Comparison of ENCODE assay signal across 25 cellular contexts in the genomic region with DNA sequence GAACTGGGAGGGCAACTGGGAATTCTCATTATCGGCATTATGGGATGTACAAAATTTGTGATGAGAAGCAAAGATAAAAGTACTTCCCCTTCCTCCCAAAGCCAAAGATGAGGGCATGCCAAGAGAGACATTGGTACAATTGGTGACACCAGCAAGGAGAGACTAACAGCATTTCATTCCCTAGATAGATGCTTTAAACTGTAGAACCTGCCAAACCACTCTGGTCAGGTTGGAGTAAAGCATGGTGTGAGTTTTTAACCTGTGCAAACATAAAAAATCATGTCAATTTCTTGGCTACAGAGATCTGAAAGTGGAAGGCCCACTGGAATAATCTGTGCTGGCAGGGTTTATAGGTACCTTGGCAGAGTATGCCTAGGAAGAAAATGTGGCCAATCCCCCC. TPM values are rescaled to one million over a fixed set of nuclear protein-coding genes. Genes with fewer than 3 reads are reported as not detected.
DNase-seq lines count a peak whose midpoint lies in the region; ATAC-seq and TF ChIP-seq lines count a peak whose summit lies in the region.
"Had no signal": no experiment of that assay in that cellular context is flagged by ENCODE, and none has a peak within 500 bp of the region (broad histone marks: within the 10 kb centered on the region; RNA-seq: fewer than 3 reads in every experiment).

No MANE protein-coding gene starts in this region.

- H4K12ac ChIP-seq in trophoblast cell (ENCODE audit: low read depth, low read length): no peak overlapping the region

- no peak overlapping the region for H3K18ac ChIP-seq in trophoblast cell (ENCODE audit: low read length)

- H2AK5ac ChIP-seq in trophoblast cell (ENCODE audit: low read length): no peak overlapping the region

- H3K79me2 ChIP-seq in trophoblast cell (ENCODE audit: control insufficient read depth, insufficient read depth, low read length, poor library complexity): no peaks in the 10 kb centered on the region

- WGBS in trophoblast cell (ENCODE audit: extremely low coverage, insufficient coverage, insufficient read length): no CpG with 5 or more reads among the region's 1 CpG

- no peaks in the 10 kb centered on the region for H3K36me3 ChIP-seq in HEK293 (ENCODE audit: control insufficient read depth in 2 of 2, insufficient read depth in 1 of 2, low read length in 2 of 2)
- no peaks in the 10 kb centered on the region for H3K36me3 ChIP-seq in trophoblast cell (ENCODE audit: control insufficient read depth in 1 of 2, insufficient read depth in 2 of 2, low read length in 2 of 2)

- no peak overlapping the region for H3K4ac ChIP-seq in trophoblast cell (ENCODE audit: low read depth, low read length)

- H3K14ac ChIP-seq in trophoblast cell (ENCODE audit: low read length): no peak overlapping the region

- H3K9ac ChIP-seq in trophoblast cell (ENCODE audit: low read length): no peak overlapping the region
- H3K9ac ChIP-seq: BLaER1 treated with 17β-estradiol and CSF1 and Interleukin-3, amounts not matched to agents 10 nM and 100 nM had no signal

- H3K9me3 ChIP-seq in HEK293 (ENCODE audit: control insufficient read depth, insufficient read depth, low read depth, low read length) (no peaks in the 10 kb centered on the region), trophoblast cell (ENCODE audit: insufficient read depth, low read depth, low read length) (peaks cover 4% of the 10 kb centered on the region)

- H3K4me3 ChIP-seq in HEK293 (ENCODE audit: low read depth, low read length): no peak overlapping the region
- H3K4me3 ChIP-seq in trophoblast cell (ENCODE audit: low read depth, low read length): no peak overlapping the region
- H3K4me3 ChIP-seq: BLaER1 treated with 17β-estradiol and CSF1 and Interleukin-3, amounts not matched to agents 10 nM and 100 nM; SK-N-MC had no signal

- TF ChIP-seq CTCF in HEK293 (tag by site-specific recombination; IDR thresholded peaks at IDR 0.05) (no peak), VCaP (conservative IDR thresholded peaks at IDR 0.05) (no peak)

- H3K4me1 ChIP-seq in HEK293 (ENCODE audit: control insufficient read depth, insufficient read depth, low read length) (no peaks in the 10 kb centered on the region), trophoblast cell (ENCODE audit: control insufficient read depth in 1 of 2, insufficient read depth in 2 of 2, low read length in 2 of 2) (peaks cover 0 to 3% of the 10 kb centered on the region in 2 experiments)

- no peak overlapping the region for H2BK5ac ChIP-seq in trophoblast cell (ENCODE audit: low read depth, low read length, poor library complexity)

- CTCF ChIA-PET in HEK293 (lab: Yijun Ruan, JAX): interaction anchor here (2.2 kb wide), 1 partner anchor 16 kb away, joined by 12 read pairs; no protein-coding TSS in a partner anchor

- H3K4me2 ChIP-seq in trophoblast cell (ENCODE audit: low read length): no peak overlapping the region
- H3K4me2 ChIP-seq: BLaER1 treated with 17β-estradiol and CSF1 and Interleukin-3, amounts not matched to agents 10 nM and 100 nM had no signal

- H2BK120ac ChIP-seq in trophoblast cell (ENCODE audit: insufficient read depth, low read length, poor library complexity): no peak overlapping the region

- no peak overlapping the region for H3K27ac ChIP-seq in HEK293 (ENCODE audit: extremely low read depth, low read depth, low read length)
- peak overlapping the region; percentile 91 for H3K27ac ChIP-seq in VCaP
- no peak overlapping the region for H3K27ac ChIP-seq in trophoblast cell (ENCODE audit: low read depth, low read length)
- H3K27ac ChIP-seq: BLaER1 treated with 17β-estradiol and CSF1 and Interleukin-3, amounts not matched to agents 10 nM and 100 nM; SK-N-MC had no signal

- no peak overlapping the region for H3K23ac ChIP-seq in trophoblast cell (ENCODE audit: low read length)

- no peak for ATAC-seq in GM18873 (IDR thresholded peaks at IDR 0.05; ENCODE audit: low FRiP score, unreplicated experiment)
- ATAC-seq: CD8-positive, alpha-beta T cell had no signal

- H2AFZ ChIP-seq in trophoblast cell (ENCODE audit: insufficient read depth, low read length, poor library complexity): no peak overlapping the region

- H4K8ac ChIP-seq in trophoblast cell (ENCODE audit: low read depth, low read length): no peak overlapping the region

- DNase-seq in NCI-H510A treated with DMSO at 0.1 percent for 48 hours (lab: John Stamatoyannopoulos, UW): peak; percentile 5
- DNase-seq in NCI-H510A (lab: John Stamatoyannopoulos, UW): no peak
- DNase-seq in trophoblast cell: peak; percentile 41 to 84
- no peak for DNase-seq in NCI-H1436 (lab: John Stamatoyannopoulos, UW)
- DNase-seq: 8988T; CD8-positive, alpha-beta T cell; DMS153; EL; GF-D8; GOT3; Kasumi-1; MM.1S; NCI-H1048; NCI-H1417 treated with DMSO at 0.1 percent for 48 hours; NCI-H187 treated with DMSO at 0.1 percent for 48 hours; NCI-H226; NCI-H524 treated with DMSO at 0.1 percent for 48 hours; OCI-M1; Right ventricle myocardium superior; SW 1271 had no signal

- no peaks in the 10 kb centered on the region for H3K79me1 ChIP-seq in trophoblast cell (ENCODE audit: low read length)

- no peak overlapping the region for H4K91ac ChIP-seq in trophoblast cell (ENCODE audit: low read depth, low read length)

- H2BK12ac ChIP-seq in trophoblast cell (ENCODE audit: low read length): no peak overlapping the region

- no peaks in the 10 kb centered on the region for H3K27me3 ChIP-seq in trophoblast cell (ENCODE audit: insufficient read depth, low read length)
- H3K27me3 ChIP-seq: BLaER1 treated with 17β-estradiol and CSF1 and Interleukin-3, amounts not matched to agents 10 nM and 100 nM had no signal

- POLR2A ChIA-PET in HEK293 (lab: Yijun Ruan, JAX): no interaction called here

TF ChIP-seq in HEK293, 187 proteins besides CTCF, POLR2A, EP300 and RAD21:
- no peak for TF ChIP-seq ZBTB10 (tag by site-specific recombination; IDR thresholded peaks at IDR 0.05)
- TF ChIP-seq ZNF133 (tag by site-specific recombination; IDR thresholded peaks at IDR 0.05): peak; percentile 39; the same call in 1 of the 2 replicates

RNA-seq across cellular contexts. Expression of gene CTXND2, which starts 19.4 kb away (rescaled TPM):
- not detected in 2 replicates for polyA plus RNA-seq in trophoblast cell (2013)

RNA-seq across cellular contexts. Expression of gene SETDB1, which starts 19.8 kb away (rescaled TPM):
- polyA plus RNA-seq in trophoblast cell (2013): 21.2 and 23.1 TPM in 2 replicates

RNA-seq across cellular contexts. Expression of gene ARNT, which starts 29.9 kb away (rescaled TPM):
- 20.6 and 22.1 TPM in 2 replicates for polyA plus RNA-seq in trophoblast cell (2013)

Comparison
In these comparisons a context has a peak if more than half of its experiments do, and no peak if none do; other contexts are left out.
1. DNase-seq: peak in NCI-H510A treated with DMSO at 0.1 percent for 48 hours (single experiment) and trophoblast cell (2 of 2); none in NCI-H510A (single experiment) and NCI-H1436 (single experiment).